Comparison of ENCODE assay signal across 28 cellular contexts in genomic region chr21:44558695-44559094, GRCh38. TPM values are rescaled to one million over a fixed set of nuclear protein-coding genes. Genes with fewer than 3 reads are reported as not detected.
"Had no signal": no experiment of that assay in that cellular context is flagged by ENCODE, and none has a peak within 500 bp of the region (broad histone marks: within the 10 kb centered on the region; RNA-seq: fewer than 3 reads in every experiment).

Gene KRTAP10-3, minus strand, starts transcription at chr21:44558795. Its CDS starts 80 bp downstream, at chr21:44558715.

- H2AFZ ChIP-seq: parathyroid adenoma had no signal

- H3K4me3 ChIP-seq: dorsolateral prefrontal cortex, heart right ventricle, psoas muscle, right lobe of liver, testis, tibial nerve had no signal

- ATAC-seq: heart right ventricle; natural killer cell; psoas muscle; right lobe of liver; stimulated activated naive B cell treated with anti-CD40 and anti-IgM and Interleukin-4, amounts not matched to agents 10 μg/mL and 1 μg/mL and 100 μg/mL, for 72 hours; stimulated activated naive CD8-positive, alpha-beta T cell treated with anti-CD3 and anti-CD28 coated beads, Interleukin-15, amount 100 ng/mL, for 72 hours had no signal

- H3K27me3 ChIP-seq: right lobe of liver, testis, tibial nerve had no signal

- FAIRE-seq: frontal cortex, islet of Langerhans had no signal

- DNase-seq: cortex of kidney; dorsolateral prefrontal cortex; effector CD8-positive, alpha-beta T cell; heart right ventricle; hypothalamus; occipital lobe; psoas muscle; retina; right lobe of liver; stimulated activated CD4-positive, alpha-beta T cell treated with anti-CD3 and anti-CD28 coated beads, Interleukin-4, amount 100 ng/mL, for 24 hours; stimulated activated naive B cell treated with anti-CD40 and anti-IgM and Interleukin-4, amounts not matched to agents 10 μg/mL and 1 μg/mL and 100 μg/mL, for 72 hours; stimulated activated naive CD8-positive, alpha-beta T cell treated with anti-CD3 and anti-CD28 coated beads, Interleukin-15, amount 100 ng/mL, for 72 hours; testis had no signal

- H3K27ac ChIP-seq: dorsolateral prefrontal cortex, heart right ventricle, parathyroid adenoma, psoas muscle, right lobe of liver, testis, tibial nerve had no signal

- H3K9ac ChIP-seq: parathyroid adenoma had no signal

- H3K36me3 ChIP-seq: heart right ventricle, right lobe of liver, tibial nerve had no signal

- H3K4me1 ChIP-seq: heart right ventricle, parathyroid adenoma, psoas muscle, right lobe of liver, testis, tibial nerve had no signal

- H3K79me2 ChIP-seq: parathyroid adenoma had no signal

- H3K9me3 ChIP-seq: right lobe of liver, testis had no signal

RNA-seq across cellular contexts. Expression of gene KRTAP10-3, which starts in this region (rescaled TPM):
- total RNA-seq: fibroblast of lung, frontal cortex, glomerular endothelial cell, heart right ventricle, left lobe of liver, mesothelial cell of epicardium, mucosa of gallbladder, myocyte, natural killer cell, neural crest cell, occipital lobe, psoas muscle, right lobe of liver, subcutaneous adipose tissue, testis, tibial nerve, ureter had no signal
- polyA plus RNA-seq: esophagus, fibroblast of lung, heart right ventricle, psoas muscle had no signal
